Comparison of ENCODE assay signal across 24 cellular contexts in the genomic region with DNA sequence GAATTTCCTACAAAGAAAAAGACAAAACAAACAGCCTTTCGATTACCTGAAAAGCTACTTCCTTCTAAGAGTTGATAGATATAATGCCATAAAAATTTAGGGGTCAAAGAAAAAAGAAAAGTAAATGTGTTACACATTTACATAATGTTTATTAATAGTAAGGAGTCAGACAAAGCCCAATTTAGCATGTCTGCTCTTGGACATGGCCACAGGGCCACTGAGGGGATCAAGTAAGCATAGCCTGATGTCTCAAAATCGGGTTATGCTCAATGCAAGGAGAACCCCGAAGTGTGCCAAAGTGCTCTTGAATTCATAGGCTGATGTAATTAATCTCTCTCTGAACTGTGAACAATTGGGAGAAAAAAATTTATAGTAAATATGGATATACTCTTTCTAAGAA.
A peak's percentile ranks its signal among the peaks of the same experiment; 100 is the strongest.
DNase-seq lines count a peak whose midpoint lies in the region; ATAC-seq, FAIRE-seq and TF ChIP-seq lines count a peak whose summit lies in the region.
"Had no signal": no experiment of that assay in that cellular context is flagged by ENCODE, and none has a peak within 500 bp of the region (broad histone marks: within the 10 kb centered on the region; RNA-seq: fewer than 3 reads in every experiment).

No MANE protein-coding gene starts in this region.

- no peak for TF ChIP-seq POLR2A in K562 (conservative IDR thresholded peaks at IDR 0.05)

- CTCF ChIA-PET in K562 (lab: Yijun Ruan, JAX; ENCODE audit: low intra/inter-chr PET ratio): no interaction called here

- peaks cover 2 to 8% of the 10 kb centered on the region in 2 donors for H3K36me3 Mint-ChIP-seq in activated T-cell treated with anti-CD3 and anti-CD28 coated beads, Interleukin-2, amount 50 U/mL, for 72 hours (ENCODE audit: insufficient read depth in 2 of 2)

- intact Hi-C loops in K562 (cut with micrococcal nuclease): no loop called here

- TF ChIP-seq EP300 in K562 (IDR thresholded peaks at IDR 0.05; ENCODE audit: low read length): no peak

- H4K20me1 ChIP-seq in K562 (replicated peaks; ENCODE audit: control insufficient read depth, insufficient read depth, low read length): peaks cover 32% of the 10 kb centered on the region
- H4K20me1 ChIP-seq in osteoblast (ENCODE audit: insufficient read depth, low read length): peaks cover 84% of the 10 kb centered on the region

- no peak for TF ChIP-seq RAD21 in K562 (CRISPR knock-in tag; conservative IDR thresholded peaks at IDR 0.05 in 1 of 2, IDR thresholded peaks at IDR 0.05 in 1 of 2)

- no peak for ATAC-seq in activated T-cell treated with anti-CD3 and anti-CD28 coated beads, Interleukin-2, amount 50 U/mL, for 72 hours (replicated peaks in 1 of 2)
- no peak; the same call in 2 of the 3 replicates for ATAC-seq in K562
- ATAC-seq in GM21619 (IDR thresholded peaks at IDR 0.05; ENCODE audit: unreplicated experiment): no peak
- ATAC-seq: GM12878 had no signal

- H3K9me3 ChIP-seq in K562 (replicated peaks; ENCODE audit: control insufficient read depth, insufficient read depth, low read depth, low read length): no peaks in the 10 kb centered on the region
- no peaks in the 10 kb centered on the region for H3K9me3 ChIP-seq in osteoblast (ENCODE audit: low read depth, low read length)
- H3K9me3 ChIP-seq in subcutaneous abdominal adipose tissue (ENCODE audit: control insufficient read depth in 5 of 5, low read length in 5 of 5): no peaks in the 10 kb centered on the region
- H3K9me3 ChIP-seq: A549, BE2C had no signal

- FAIRE-seq in K562 (lab: Jason Lieb, UNC): no peak
- FAIRE-seq: A549, D721Med, GM12878 had no signal

- peaks cover 26% of the 10 kb centered on the region for H3K4me1 Mint-ChIP-seq in activated T-cell treated with anti-CD3 and anti-CD28 coated beads, Interleukin-2, amount 50 U/mL, for 72 hours (ENCODE audit: low read depth)

- H2AFZ ChIP-seq in K562 (ENCODE audit: low read depth, low read length) (no peak overlapping the region), osteoblast (ENCODE audit: low read length) (no peak overlapping the region)

- H3K4me1 ChIP-seq in K562 (replicated peaks in 1 of 2; ENCODE audit: control insufficient read depth in 2 of 2, insufficient read depth in 2 of 2, low read length in 2 of 2) (no peaks in the 10 kb centered on the region), osteoblast (ENCODE audit: insufficient read depth, low read length) (peaks cover 18% of the 10 kb centered on the region), subcutaneous abdominal adipose tissue (ENCODE audit: control insufficient read depth in 5 of 5, insufficient read depth in 5 of 5, low read length in 5 of 5) (peaks cover 2 to 54% (median 24%) of the 10 kb centered on the region in 5 donors)

- no peaks in the 10 kb centered on the region for H3K27me3 Mint-ChIP-seq in activated T-cell treated with anti-CD3 and anti-CD28 coated beads, Interleukin-2, amount 50 U/mL, for 72 hours (ENCODE audit: low read depth)

- H3K79me2 ChIP-seq in K562 (ENCODE audit: control insufficient read depth, insufficient read depth, low read length) (peaks cover 99% of the 10 kb centered on the region), osteoblast (ENCODE audit: insufficient read depth, low read length) (peaks cover 98% of the 10 kb centered on the region)

- TF ChIP-seq CTCF in K562 (IDR thresholded peaks at IDR 0.05 in 2 of 3, conservative IDR thresholded peaks at IDR 0.05 in 1 of 3; ENCODE audit: insufficient read depth in 2 of 3, low read depth in 1 of 3, low read length in 3 of 3): no peak
- TF ChIP-seq CTCF in osteoblast (IDR thresholded peaks at IDR 0.05; ENCODE audit: extremely low read depth, low read depth, low read length): no peak

- peak overlapping the region; percentile 70 for H3K27ac Mint-ChIP-seq in activated T-cell treated with anti-CD3 and anti-CD28 coated beads, Interleukin-2, amount 50 U/mL, for 72 hours

- H3K27me3 ChIP-seq in K562 (ENCODE audit: control insufficient read depth in 2 of 2, insufficient read depth in 2 of 2, low read length in 2 of 2) (no peaks in the 10 kb centered on the region), osteoblast (ENCODE audit: insufficient read depth, low read length) (no peaks in the 10 kb centered on the region), subcutaneous abdominal adipose tissue (ENCODE audit: control insufficient read depth in 5 of 5, insufficient read depth in 4 of 5, low read length in 5 of 5) (no peaks in the 10 kb centered on the region)
- H3K27me3 ChIP-seq: BE2C had no signal

- no peak overlapping the region for H3K4me2 ChIP-seq in K562 (ENCODE audit: insufficient read depth, low read length)
- no peak overlapping the region for H3K4me2 ChIP-seq in osteoblast (ENCODE audit: insufficient read depth, low read length)
- H3K4me2 ChIP-seq: A549, KMS-11 had no signal

- H3K4me3 Mint-ChIP-seq in activated T-cell treated with anti-CD3 and anti-CD28 coated beads, Interleukin-2, amount 50 U/mL, for 72 hours: no peak overlapping the region

- no peak overlapping the region for H3K27ac ChIP-seq in K562 (ENCODE audit: extremely low read depth, low read depth, low read length)
- peak overlapping the region; percentile 22 for H3K27ac ChIP-seq in osteoblast (ENCODE audit: low read depth, low read length)
- peak overlapping the region; percentile 6 for H3K27ac ChIP-seq in subcutaneous abdominal adipose tissue (ENCODE audit: low read depth, low read length)
- H3K27ac ChIP-seq: A549, KMS-11 had no signal

- POLR2A ChIA-PET in K562 (lab: Yijun Ruan, JAX): no interaction called here

- H3K9me3 Mint-ChIP-seq in activated T-cell treated with anti-CD3 and anti-CD28 coated beads, Interleukin-2, amount 50 U/mL, for 72 hours: no peaks in the 10 kb centered on the region

- WGBS in K562 (ENCODE audit: insufficient coverage, low coverage, missing lambda C conversion rate): 92% methylated on average over 3 of the region's 3 CpGs

- in situ Hi-C loops in K562 (cut with MboI): no loop called here

- H3K36me3 ChIP-seq in K562 (ENCODE audit: control insufficient read depth, insufficient read depth, low read length) (peaks cover 53% of the 10 kb centered on the region), osteoblast (ENCODE audit: insufficient read depth, low read length) (peaks cover 30% of the 10 kb centered on the region), subcutaneous abdominal adipose tissue (ENCODE audit: control insufficient read depth in 5 of 5, insufficient read depth in 5 of 5, low read length in 5 of 5) (peaks cover 7 to 23% (median 17%) of the 10 kb centered on the region in 5 donors)

- H3K4me3 ChIP-seq in K562: no peak overlapping the region
- no peak overlapping the region for H3K4me3 ChIP-seq in osteoblast (ENCODE audit: insufficient read depth, low read length)
- H3K4me3 ChIP-seq in subcutaneous abdominal adipose tissue (ENCODE audit: low read depth in 1 of 5, low read length in 5 of 5): no peak overlapping the region
- H3K4me3 ChIP-seq: A549, GM12878, SK-N-MC had no signal

- H3K9me1 ChIP-seq in K562 (ENCODE audit: control insufficient read depth, insufficient read depth, low read length): no peaks in the 10 kb centered on the region

- no peak overlapping the region for H3K9ac ChIP-seq in K562 (ENCODE audit: insufficient read depth in 1 of 2, low read depth in 2 of 2, low read length in 2 of 2)
- no peak overlapping the region for H3K9ac ChIP-seq in subcutaneous abdominal adipose tissue (ENCODE audit: low read length in 5 of 5)
- H3K9ac ChIP-seq: KMS-11 had no signal

- no peak for DNase-seq in activated T-cell treated with anti-CD3 and anti-CD28 coated beads, Interleukin-2, amount 50 U/mL, for 72 hours
- no peak for DNase-seq in activated T-cell treated with anti-CD3 and anti-CD28 coated beads, Interleukin-2, amount 50 U/mL, for 1 hour
- DNase-seq in K562 (ENCODE audit: extremely low read depth in 1 of 4, low spot score in 3 of 4) (no peak), osteoblast (ENCODE audit: insufficient read length, low spot score, missing footprints) (no peak), NCI-H2227 treated with DMSO at 0.1 percent for 48 hours (lab: John Stamatoyannopoulos, UW) (no peak), NOMO-1 treated with DMSO at 0.1 percent for 48 hours (lab: John Stamatoyannopoulos, UW; ENCODE audit: unreplicated experiment) (no peak)
- DNase-seq: BE2C, DND-41, GOT3, HCEC 1CT, NCI-H1105, NCI-H146, NCI-H2029, NCI-H2171, NCI-H524 treated with DMSO at 0.1 percent for 48 hours, OCI-M1, SHP77 treated with DMSO at 0.1 percent for 48 hours had no signal

- BruUV-seq in K562 (replicated peaks; lab: Mats Ljungman, UMichigan): no TSS peak

TF ChIP-seq in K562, 482 proteins besides CTCF, POLR2A, EP300 and RAD21:
- 0 out of 2 replicates have a peak, but pooled peaks have one; percentile 2 for TF ChIP-seq POLR2G (IDR thresholded peaks at IDR 0.05; ENCODE audit: low read depth, low read length)
- TF ChIP-seq RBM15 (IDR thresholded peaks at IDR 0.05; ENCODE audit: insufficient read depth, low read length): no peak
